ENCODE assay signal across 17 cellular contexts in the genomic region with DNA sequence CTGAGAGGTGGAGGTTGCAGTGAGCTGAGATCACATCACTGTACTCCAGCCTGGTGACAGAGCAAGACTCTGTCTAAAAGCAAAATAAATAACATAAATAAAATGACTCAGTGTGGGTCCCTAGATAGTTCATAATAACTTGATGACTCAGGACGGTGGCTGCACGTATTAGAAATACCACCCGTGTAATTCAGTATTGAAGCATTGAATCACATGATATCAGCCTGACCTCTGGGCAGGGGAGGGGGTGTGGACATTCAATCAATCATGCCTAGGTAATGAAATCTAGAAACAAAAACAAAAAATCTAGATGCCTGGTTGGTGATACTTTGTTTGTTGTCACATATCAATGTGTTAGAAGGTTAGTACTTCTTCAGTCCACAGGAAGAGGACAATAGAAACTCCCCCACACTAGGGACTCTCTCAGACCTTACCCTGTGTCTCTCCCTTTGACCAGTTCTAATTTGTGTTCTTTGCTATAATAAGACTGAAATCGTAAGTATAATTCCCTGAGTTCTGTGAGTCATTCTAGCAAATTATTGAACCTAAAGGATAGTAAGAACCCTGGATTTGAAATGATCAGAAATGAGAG.
DNase-seq lines count a peak whose midpoint lies in the region; ATAC-seq, FAIRE-seq and TF ChIP-seq lines count a peak whose summit lies in the region.
"Had no signal": no experiment of that assay in that cellular context is flagged by ENCODE, and none has a peak within 500 bp of the region (broad histone marks: within the 10 kb centered on the region; RNA-seq: fewer than 3 reads in every experiment).

No MANE protein-coding gene starts in this region.

- H3K9me3 ChIP-seq in OCI-LY7 (ENCODE audit: low read length): no peaks in the 10 kb centered on the region
- H3K9me3 ChIP-seq: BLaER1 treated with 17β-estradiol and CSF1 and Interleukin-3, amounts not matched to agents 10 nM and 100 nM; right atrium auricular region had no signal

- H3K4me3 ChIP-seq in choroid plexus epithelial cell (ENCODE audit: low read depth, low read length) (no peak overlapping the region), OCI-LY7 (ENCODE audit: low read depth, low read length, poor library complexity, severe bottlenecking) (no peak overlapping the region)
- H3K4me3 ChIP-seq: BLaER1 treated with 17β-estradiol and CSF1 and Interleukin-3, amounts not matched to agents 10 nM and 100 nM; right atrium auricular region had no signal

- CTCF ChIA-PET in OCI-LY7 (lab: Charles Lee; ENCODE audit: unreplicated experiment): no interaction called here

- H3K9me2 ChIP-seq in OCI-LY7 (ENCODE audit: insufficient read depth, low read length): no peaks in the 10 kb centered on the region

- POLR2A ChIA-PET in OCI-LY7 (lab: Charles Lee): interaction anchor here (0.7 kb wide), 1 partner anchor 22 kb away, joined by 3 read pairs; no protein-coding TSS in a partner anchor

- no peak for FAIRE-seq in RCC 7860 (lab: Jason Lieb, UNC)
- FAIRE-seq: GM18507 had no signal

- intact Hi-C loops in OCI-LY7 (cut with micrococcal nuclease; ENCODE audit: unreplicated experiment): no loop called here

- peak; percentile 91 for DNase-seq in ELR (ENCODE audit: low read depth)
- DNase-seq in RCC 7860 (ENCODE audit: low spot score): peak; percentile 92
- peak; percentile 43 for DNase-seq in choroid plexus epithelial cell (ENCODE audit: low read depth)
- no peak for DNase-seq in omental fat pad (ENCODE audit: low spot score)
- DNase-seq in putamen (ENCODE audit: low spot score): no peak
- no peak for DNase-seq in OCI-LY7 (ENCODE audit: low spot score)
- DNase-seq in CD1c-positive myeloid dendritic cell (ENCODE audit: extremely low spot score): no peak
- DNase-seq: activated T-cell treated with anti-CD3 and anti-CD28 coated beads, Interleukin-2, amount 50 U/mL, for 24 hours; effector CD4-positive, alpha-beta T cell; H7; NCI-H2227 treated with DMSO at 0.1 percent for 48 hours; stimulated activated CD4-positive, alpha-beta T cell treated with anti-CD3 and anti-CD28 coated beads, Interleukin-4, amount 100 ng/mL, for 1 hour; T-helper 1 cell had no signal

- no peaks in the 10 kb centered on the region for H3K4me1 ChIP-seq in OCI-LY7 (ENCODE audit: insufficient read depth, low read length, poor library complexity, severe bottlenecking)
- H3K4me1 ChIP-seq: BLaER1 treated with 17β-estradiol and CSF1 and Interleukin-3, amounts not matched to agents 10 nM and 100 nM; right atrium auricular region had no signal

- H2AFZ ChIP-seq in OCI-LY7 (ENCODE audit: low read length): no peak overlapping the region

- TF ChIP-seq CTCF in choroid plexus epithelial cell (conservative IDR thresholded peaks at IDR 0.05; ENCODE audit: low read depth, low read length) (no peak), omental fat pad (IDR thresholded peaks at IDR 0.05) (no peak), OCI-LY7 (conservative IDR thresholded peaks at IDR 0.05; ENCODE audit: low read length) (no peak)

- H3K27ac ChIP-seq in OCI-LY7 (ENCODE audit: low read depth, low read length, poor library complexity, severe bottlenecking): no peak overlapping the region
- H3K27ac ChIP-seq: BLaER1 treated with 17β-estradiol and CSF1 and Interleukin-3, amounts not matched to agents 10 nM and 100 nM; right atrium auricular region had no signal

- no peaks in the 10 kb centered on the region for H4K20me1 ChIP-seq in OCI-LY7 (ENCODE audit: insufficient read depth, low read length)
- H4K20me1 ChIP-seq: BLaER1 treated with 17β-estradiol and CSF1 and Interleukin-3, amounts not matched to agents 10 nM and 100 nM had no signal

- no TSS peak for BruUV-seq in OCI-LY7 (replicated peaks; lab: Mats Ljungman, UMichigan)

- H3K79me2 ChIP-seq in OCI-LY7 (ENCODE audit: insufficient read depth, low read depth, low read length): no peaks in the 10 kb centered on the region

- H3K36me3 ChIP-seq in OCI-LY7 (ENCODE audit: insufficient read depth, low read length): no peaks in the 10 kb centered on the region
- H3K36me3 ChIP-seq: BLaER1 treated with 17β-estradiol and CSF1 and Interleukin-3, amounts not matched to agents 10 nM and 100 nM; right atrium auricular region had no signal

- ATAC-seq in omental fat pad (ENCODE audit: low FRiP score) (peak; percentile 39), HG03442 (IDR thresholded peaks at IDR 0.05; ENCODE audit: unreplicated experiment) (no peak)

- no peak overlapping the region for H3K4me2 ChIP-seq in OCI-LY7 (ENCODE audit: low read length)
- H3K4me2 ChIP-seq: BLaER1 treated with 17β-estradiol and CSF1 and Interleukin-3, amounts not matched to agents 10 nM and 100 nM had no signal

Comparison
In these comparisons a context has a peak if more than half of its experiments do, and no peak if none do; other contexts are left out.
1. DNase-seq: peak in ELR (single experiment), RCC 7860 (single experiment) and choroid plexus epithelial cell (single experiment); none in omental fat pad (single experiment), putamen (single experiment), OCI-LY7 (single experiment) and CD1c-positive myeloid dendritic cell (single experiment).